8 cellular contexts compared by ENCODE assay signal in genomic region chr9:95516736-95517558, GRCh38. TPM values are rescaled to one million over a fixed set of nuclear protein-coding genes. Genes with fewer than 3 reads are reported as not detected.
DNase-seq lines count a peak whose midpoint lies in the region; ATAC-seq lines count a peak whose summit lies in the region.

PTCH1 (minus strand) TSS chr9:95516971.

- H3K4me3 Mint-ChIP-seq in T-helper 17 cell = peak within 1 kb of the TSS; percentile 100

- H3K4me1 Mint-ChIP-seq in T-helper 17 cell = peaks cover 23% of the 10 kb centered on the region

- no peaks in the 10 kb centered on the region for H3K9me3 ChIP-seq in T-helper 17 cell (ENCODE audit: control insufficient read depth, low read length, poor library complexity, severe bottlenecking)

- H3K27me3 Mint-ChIP-seq in T-helper 17 cell = peaks cover 30% of the 10 kb centered on the region

- DNase-seq in SIG-M5 treated with dmso at 0.1 percent for 504 hours (lab: John Stamatoyannopoulos, UW; ENCODE audit: unreplicated experiment) = peak; percentile 3
- no peak for DNase-seq in SIG-M5 (lab: John Stamatoyannopoulos, UW)
- no peak for DNase-seq in T-helper 17 cell
- DNase-seq in cerebellar cortex (ENCODE audit: low spot score) = peak; percentile 57
- peak; percentile 37 for DNase-seq in kidney tubule cell (ENCODE audit: low spot score)
- DNase-seq in stimulated activated CD4-positive, alpha-beta T cell treated with anti-CD3 and anti-CD28 coated beads, Interleukin-12 subunit alpha, Interleukin-12 subunit beta, amount 100 ng/mL, for 4 hours = peak; percentile 49
- DNase-seq in NCI-H2196 (lab: John Stamatoyannopoulos, UW; ENCODE audit: unreplicated experiment) = no peak

- peaks cover 3% of the 10 kb centered on the region for H3K36me3 Mint-ChIP-seq in T-helper 17 cell (ENCODE audit: low read depth)

- peak; percentile 76 for ATAC-seq in T-helper 17 cell
- no peak for ATAC-seq in GM19463 (IDR thresholded peaks at IDR 0.05; ENCODE audit: unreplicated experiment)

- peak within 1 kb of the TSS; percentile 90 for H3K27ac Mint-ChIP-seq in T-helper 17 cell

RNA-seq across cellular contexts. Expression of gene PTCH1, which starts in this region (rescaled TPM):
- 10 to 100 TPM; 14.4 to 18.5 TPM for total RNA-seq in T-helper 17 cell

Comparison
In these comparisons a context has a peak if more than half of its experiments do, and no peak if none do; other contexts are left out.
1. DNase-seq: peak in SIG-M5 treated with dmso at 0.1 percent for 504 hours (single experiment), cerebellar cortex (single experiment), kidney tubule cell (single experiment) and stimulated activated CD4-positive, alpha-beta T cell treated with anti-CD3 and anti-CD28 coated beads, Interleukin-12 subunit alpha, Interleukin-12 subunit beta, amount 100 ng/mL, for 4 hours (single experiment); none in SIG-M5 (single experiment), T-helper 17 cell (0 of 3) and NCI-H2196 (single experiment).